ENCODE assay signal across 25 cellular contexts in the genomic region with DNA sequence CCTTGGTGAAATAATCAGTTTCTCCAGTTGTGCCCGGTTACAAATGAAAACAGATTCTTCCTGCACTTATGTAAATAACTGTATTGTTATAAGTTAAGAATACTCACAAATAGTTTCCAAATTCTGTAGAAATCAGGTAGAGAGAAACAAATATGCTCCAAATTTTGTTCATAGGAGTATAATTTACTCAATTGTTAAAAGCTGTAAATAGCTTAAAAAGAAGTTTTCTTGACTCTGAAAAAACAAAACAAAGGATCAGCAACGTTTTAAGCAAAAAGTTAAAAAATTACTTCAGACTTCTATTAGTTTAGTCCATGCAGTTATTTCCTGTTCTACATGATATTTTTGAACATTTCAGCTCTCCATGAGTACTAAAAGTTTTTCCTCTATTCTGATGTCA. TPM values are rescaled to one million over a fixed set of nuclear protein-coding genes. Genes with fewer than 3 reads are reported as not detected.
"Had no signal": no experiment of that assay in that cellular context is flagged by ENCODE, and none has a peak within 500 bp of the region (broad histone marks: within the 10 kb centered on the region; RNA-seq: fewer than 3 reads in every experiment).

No MANE protein-coding gene starts in this region.

- DNase-seq: islet precursor cell; left ventricle myocardium inferior; midbrain; mucosa of descending colon; naive thymus-derived CD4-positive, alpha-beta T cell; ovary; posterior cingulate gyrus; retina; right cardiac atrium; sigmoid colon; small intestine; spleen; stimulated activated CD4-positive, alpha-beta T cell treated with anti-CD3 and anti-CD28 coated beads, Interleukin-4, amount 100 ng/mL, for 4 hours; stimulated activated CD8-positive, alpha-beta memory T cell treated with anti-CD3 and anti-CD28 coated beads, Interleukin-4, amount 100 ng/mL, for 48 hours; stimulated activated naive CD4-positive, alpha-beta T cell treated with Interleukin-2 at 50 U/mL for 16 hours; stimulated activated naive CD8-positive, alpha-beta T cell treated with anti-CD3 and anti-CD28 coated beads, Interleukin-15, amount 100 ng/mL, for 72 hours; substantia nigra; uterus had no signal

- FAIRE-seq: small intestine had no signal

- H3K4me1 ChIP-seq: left ventricle myocardium inferior, prostate gland, spleen, tibial nerve, uterus had no signal

- H3K36me3 ChIP-seq: left ventricle myocardium inferior, ovary, prostate gland, sigmoid colon, spleen, tibial nerve, uterus had no signal

- H3K4me3 ChIP-seq: left ventricle myocardium inferior, lung, mucosa of descending colon, ovary, prostate gland, sigmoid colon, spleen, tibial nerve, uterus had no signal

- H3K27me3 ChIP-seq: ovary, sigmoid colon, spleen, tibial nerve, uterus had no signal

- ATAC-seq: mucosa of descending colon; naive thymus-derived CD4-positive, alpha-beta T cell; natural killer cell treated with Interleukin-12 subunit alpha and Interleukin-12 subunit beta and Interleukin-15 and Interleukin-18, amount 100 ng/mL, for 72 hours; right cardiac atrium; stimulated activated memory B cell treated with anti-CD40 and anti-IgM and Interleukin-4, amounts not matched to agents 10 μg/mL and 1 μg/mL and 100 μg/mL, for 72 hours; stimulated activated naive CD8-positive, alpha-beta T cell treated with anti-CD3 and anti-CD28 coated beads, Interleukin-15, amount 100 ng/mL, for 72 hours had no signal

- H3K9me3 ChIP-seq: ovary, prostate gland, sigmoid colon, uterus had no signal

- H3K27ac ChIP-seq: left ventricle myocardium inferior, ovary, prostate gland, sigmoid colon, spleen, tibial nerve, uterus had no signal

RNA-seq across cellular contexts. Expression of a gene that starts 30.0 kb away (rescaled TPM):
- total RNA-seq: kidney epithelial cell; naive thymus-derived CD4-positive, alpha-beta T cell; natural killer cell treated with Interleukin-12 subunit alpha and Interleukin-12 subunit beta and Interleukin-15 and Interleukin-18, amount 100 ng/mL, for 72 hours had no signal
- polyA plus RNA-seq: naive thymus-derived CD4-positive, alpha-beta T cell; neural cell had no signal
